ENCODE assay signal across 1 cellular context in genomic region chr19:57103573-57104277, GRCh38.
TF ChIP-seq lines count a peak whose summit lies in the region.

No MANE protein-coding gene starts in this region.

TF ChIP-seq in GM23338, 12 proteins besides CTCF, POLR2A, EP300 and RAD21 (continued from another document):
- no peak for TF ChIP-seq ZNF462 (CRISPR knock-in tag; IDR thresholded peaks at IDR 0.05)
- TF ChIP-seq NANOG (IDR thresholded peaks at IDR 0.05; ENCODE audit: borderline replicate concordance): no peak
- TF ChIP-seq EZH2phosphoT487 (IDR thresholded peaks at IDR 0.05; ENCODE audit: unreplicated experiment): no peak
- no peak for TF ChIP-seq ZNF331 (CRISPR knock-in tag; IDR thresholded peaks at IDR 0.05; ENCODE audit: low read depth)
- no peak for TF ChIP-seq ZNF114 (CRISPR knock-in tag; IDR thresholded peaks at IDR 0.05)
TF ChIP-seq in GM23338: peak in this region for 0.
